7 cellular contexts compared by ENCODE assay signal in genomic region chr19:4975601-4976000, GRCh38. TPM values are rescaled to one million over a fixed set of nuclear protein-coding genes. Genes with fewer than 3 reads are reported as not detected.
DNase-seq lines count a peak whose midpoint lies in the region; ATAC-seq and TF ChIP-seq lines count a peak whose summit lies in the region.
"Not testable (repeated sequence)": the region's sequence is repeated elsewhere in the genome, so short reads cannot be mapped to it uniquely, and the experiment has no call there.

No MANE protein-coding gene starts in this region.

- 97% methylated on average over 13 of the region's 13 CpGs for WGBS in mammary epithelial cell (ENCODE audit: low coverage, missing lambda C conversion rate)
- WGBS in esophagus squamous epithelium, 2 donors, result 62 to 84% methylated on average over 8 to 13 of the region's 13 CpGs

- H3K36me3 ChIP-seq in mammary epithelial cell (ENCODE audit: insufficient read depth, low read length); esophagus squamous epithelium; skeletal muscle tissue (ENCODE audit: control insufficient read depth in 3 of 3, insufficient read depth in 3 of 3, low read length in 3 of 3); tibial artery: not testable (repeated sequence)

- not testable (repeated sequence) for H3K4me2 ChIP-seq in mammary epithelial cell (ENCODE audit: insufficient read depth, low read depth, low read length)

- DNase-seq in MV-4-11 (lab: John Stamatoyannopoulos, UW), result peak; percentile 36
- DNase-seq in mammary epithelial cell; esophagus squamous epithelium (lab: John Stamatoyannopoulos, UW); tibial artery: not testable (repeated sequence)
- peak; percentile 40 for DNase-seq in natural killer cell treated with Interleukin-12 subunit alpha and Interleukin-12 subunit beta and Interleukin-15 and Interleukin-18, amount 100 ng/mL, for 72 hours (ENCODE audit: low spot score)

- CTCF ChIA-PET in mammary epithelial cell (lab: Charles Lee; ENCODE audit: low non-redundant PET), result not testable (repeated sequence)

- not testable (repeated sequence) for H3K9me3 Mint-ChIP-seq in natural killer cell treated with Interleukin-12 subunit alpha and Interleukin-12 subunit beta and Interleukin-15 and Interleukin-18, amount 100 ng/mL, for 72 hours

- H3K27me3 ChIP-seq in mammary epithelial cell (ENCODE audit: insufficient read depth, low read length); esophagus squamous epithelium; layer of hippocampus (ENCODE audit: control insufficient read depth, insufficient read depth, low read length); skeletal muscle tissue (ENCODE audit: control insufficient read depth in 3 of 3, insufficient read depth in 3 of 3, low read length in 3 of 3); tibial artery: not testable (repeated sequence)

- H2AFZ ChIP-seq in mammary epithelial cell (ENCODE audit: low read depth, low read length), result not testable (repeated sequence)

- H3K9ac ChIP-seq in mammary epithelial cell (ENCODE audit: insufficient read depth, low read length); skeletal muscle tissue (ENCODE audit: low read depth in 1 of 3, low read length in 3 of 3): not testable (repeated sequence)

- H3K27me3 Mint-ChIP-seq in natural killer cell treated with Interleukin-12 subunit alpha and Interleukin-12 subunit beta and Interleukin-15 and Interleukin-18, amount 100 ng/mL, for 72 hours, result not testable (repeated sequence)

- in situ Hi-C loops in mammary epithelial cell (cut with MboI; ENCODE audit: low sequenced_read_pairs in 2 of 2), result not testable (repeated sequence)

- H3K4me3 ChIP-seq in mammary epithelial cell (replicated peaks in 1 of 3; ENCODE audit: insufficient read depth in 1 of 3, low read depth in 2 of 3, low read length in 3 of 3); esophagus squamous epithelium; skeletal muscle tissue (ENCODE audit: low read length in 3 of 3); tibial artery: not testable (repeated sequence)

- H3K27ac Mint-ChIP-seq in natural killer cell treated with Interleukin-12 subunit alpha and Interleukin-12 subunit beta and Interleukin-15 and Interleukin-18, amount 100 ng/mL, for 72 hours, result peak overlapping the region in 1 of 2 donors; percentile 89

- not testable (repeated sequence) for TF ChIP-seq POLR2A in esophagus squamous epithelium (IDR thresholded peaks at IDR 0.05)

- H3K27ac ChIP-seq in mammary epithelial cell (ENCODE audit: insufficient read depth, low read depth, low read length) (peak overlapping the region; percentile 19), esophagus squamous epithelium (peak overlapping the region; percentile 83 to 93 (median 90)), layer of hippocampus (ENCODE audit: low read depth, low read length) (peak overlapping the region; percentile 46), skeletal muscle tissue (ENCODE audit: low read depth, low read length) (peak overlapping the region; percentile 80), tibial artery (peak overlapping the region; percentile 66 to 74)

- H3K79me2 ChIP-seq in mammary epithelial cell (ENCODE audit: insufficient read depth, low read length), result peaks cover 94% of the 10 kb centered on the region

- H4K20me1 ChIP-seq in mammary epithelial cell (ENCODE audit: insufficient read depth, low read length), result not testable (repeated sequence)

- dilution Hi-C loops in mammary epithelial cell (cut with HindIII; ENCODE audit: low sequenced_read_pairs), result not testable (repeated sequence)

- H3K9me3 ChIP-seq in mammary epithelial cell (replicated peaks; ENCODE audit: insufficient read depth, low read length); esophagus squamous epithelium; skeletal muscle tissue (ENCODE audit: control insufficient read depth in 3 of 3, low read length in 3 of 3); tibial artery: not testable (repeated sequence)

- H3K4me1 ChIP-seq in mammary epithelial cell (ENCODE audit: insufficient read depth, low read length), result peaks cover 53% of the 10 kb centered on the region
- peaks cover 49 to 99% (median 65%) of the 10 kb centered on the region in 3 donors for H3K4me1 ChIP-seq in esophagus squamous epithelium
- peaks cover 57 to 76% (median 68%) of the 10 kb centered on the region in 3 donors for H3K4me1 ChIP-seq in skeletal muscle tissue (ENCODE audit: control insufficient read depth in 3 of 3, insufficient read depth in 3 of 3, low read length in 3 of 3)
- peaks cover 4 to 73% (median 57%) of the 10 kb centered on the region in 4 donors for H3K4me1 ChIP-seq in tibial artery

- intact Hi-C loops in mammary epithelial cell (cut with micrococcal nuclease); esophagus squamous epithelium (cut with DNase I); tibial artery (cut with DNase I; ENCODE audit: low total_unique reads): not testable (repeated sequence)

- H3K4me1 Mint-ChIP-seq in natural killer cell treated with Interleukin-12 subunit alpha and Interleukin-12 subunit beta and Interleukin-15 and Interleukin-18, amount 100 ng/mL, for 72 hours (ENCODE audit: low read depth in 2 of 2), result peaks cover 31 to 40% of the 10 kb centered on the region in 2 donors

- not testable (repeated sequence) for H3K4me3 Mint-ChIP-seq in natural killer cell treated with Interleukin-12 subunit alpha and Interleukin-12 subunit beta and Interleukin-15 and Interleukin-18, amount 100 ng/mL, for 72 hours

- not testable (repeated sequence) for TF ChIP-seq CTCF in mammary epithelial cell (conservative IDR thresholded peaks at IDR 0.05 in 1 of 2, IDR thresholded peaks at IDR 0.05 in 1 of 2; ENCODE audit: extremely low read depth in 1 of 2, insufficient read depth in 1 of 2, low read depth in 1 of 2, low read length in 2 of 2); esophagus squamous epithelium (IDR thresholded peaks at IDR 0.05); tibial artery (IDR thresholded peaks at IDR 0.05)

- not testable (repeated sequence) for ATAC-seq in natural killer cell treated with Interleukin-12 subunit alpha and Interleukin-12 subunit beta and Interleukin-15 and Interleukin-18, amount 100 ng/mL, for 72 hours

- not testable (repeated sequence) for BruUV-seq in mammary epithelial cell (replicated peaks; lab: Mats Ljungman, UMichigan)

- H3K36me3 Mint-ChIP-seq in natural killer cell treated with Interleukin-12 subunit alpha and Interleukin-12 subunit beta and Interleukin-15 and Interleukin-18, amount 100 ng/mL, for 72 hours, result not testable (repeated sequence)

RNA-seq across cellular contexts. Expression of gene KDM4B, which starts 6.7 kb away (rescaled TPM):
- total RNA-seq in mammary epithelial cell, result 10 to 100 TPM; 20.3 to 33.5 TPM
- 9.0 TPM for polyA plus RNA-seq in mammary epithelial cell
- 46.2 TPM for polyA minus RNA-seq in mammary epithelial cell
- 10 to 100 TPM; 14.0 to 39.9 (median 19.5) TPM for total RNA-seq in esophagus squamous epithelium
- 10 to 100 TPM; 57.0 to 63.1 TPM for total RNA-seq in natural killer cell treated with Interleukin-12 subunit alpha and Interleukin-12 subunit beta and Interleukin-15 and Interleukin-18, amount 100 ng/mL, for 72 hours
- total RNA-seq in skeletal muscle tissue, result 11.5 TPM

Comparison
In these comparisons a context has a peak if more than half of its experiments do, and no peak if none do; other contexts are left out.
1. H3K27ac ChIP-seq: peak in every context shown above with its lines; median percentile 90 in esophagus squamous epithelium; 80 in skeletal muscle tissue; 70 in tibial artery; 46 in layer of hippocampus; 19 in mammary epithelial cell.